ENCODE assay signal across 14 cellular contexts in the genomic region with DNA sequence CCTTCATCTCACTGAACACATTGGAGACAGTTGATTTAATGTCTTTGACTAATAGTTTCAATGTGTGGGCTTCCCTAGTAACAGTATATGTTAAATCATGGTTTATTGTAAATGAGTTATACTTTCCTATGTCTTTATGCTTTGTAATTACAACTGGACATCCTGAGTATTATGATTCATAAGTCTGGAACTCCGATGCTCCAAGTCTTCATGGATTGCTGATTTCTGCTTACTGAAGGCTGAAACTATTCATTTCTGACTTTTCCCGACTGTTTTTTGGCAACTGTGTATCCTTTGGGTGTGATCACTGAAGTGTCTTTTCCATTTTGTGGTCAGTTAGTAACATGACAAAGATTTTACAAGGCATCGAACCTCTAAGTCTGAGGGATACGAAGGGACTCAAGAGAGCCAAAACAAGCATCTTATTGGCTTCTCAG. TPM values are rescaled to one million over a fixed set of nuclear protein-coding genes. Genes with fewer than 3 reads are reported as not detected.
DNase-seq lines count a peak whose midpoint lies in the region; ATAC-seq and TF ChIP-seq lines count a peak whose summit lies in the region.
"Had no signal": no experiment of that assay in that cellular context is flagged by ENCODE, and none has a peak within 500 bp of the region (broad histone marks: within the 10 kb centered on the region; RNA-seq: fewer than 3 reads in every experiment).

No MANE protein-coding gene starts in this region.

- no peaks in the 10 kb centered on the region for H3K9me2 ChIP-seq in hepatocyte (replicated peaks; ENCODE audit: insufficient read depth)

- no peak for TF ChIP-seq CTCF in epithelial cell of proximal tubule (conservative IDR thresholded peaks at IDR 0.05; ENCODE audit: low read depth, low read length)
- TF ChIP-seq CTCF in hepatocyte (IDR thresholded peaks at IDR 0.05; ENCODE audit: poor library complexity): no peak

- ATAC-seq in sciatic nerve: peak; percentile 95
- ATAC-seq in GM21423 (IDR thresholded peaks at IDR 0.05; ENCODE audit: unreplicated experiment): no peak
- ATAC-seq: left colon had no signal

- H3K79me2 ChIP-seq in hepatocyte: no peaks in the 10 kb centered on the region

- H3K4me2 ChIP-seq in hepatocyte: no peak overlapping the region

- 52% methylated on average over 4 of the region's 4 CpGs for WGBS in hepatocyte (ENCODE audit: low lambda C conversion rate, missing lambda C conversion rate)

- intact Hi-C loops in sciatic nerve (cut with DNase I): no loop called here

- H3K4me3 ChIP-seq in epithelial cell of proximal tubule (ENCODE audit: low read depth, low read length): no peak overlapping the region
- no peak overlapping the region for H3K4me3 ChIP-seq in effector memory CD4-positive, alpha-beta T cell (ENCODE audit: insufficient read depth, low read depth, low read length, poor library complexity, severe bottlenecking)
- no peak overlapping the region for H3K4me3 ChIP-seq in hepatocyte
- H3K4me3 ChIP-seq: psoas muscle had no signal

- H3K4me1 ChIP-seq in effector memory CD4-positive, alpha-beta T cell (ENCODE audit: control insufficient read depth, insufficient read depth, low read length, poor library complexity, severe bottlenecking): no peaks in the 10 kb centered on the region
- H3K4me1 ChIP-seq in hepatocyte (ENCODE audit: insufficient read depth): no peaks in the 10 kb centered on the region
- H3K4me1 ChIP-seq: psoas muscle had no signal

- no peaks in the 10 kb centered on the region for H3K9me3 ChIP-seq in effector memory CD4-positive, alpha-beta T cell (ENCODE audit: control insufficient read depth, low read length)
- no peaks in the 10 kb centered on the region for H3K9me3 ChIP-seq in hepatocyte (ENCODE audit: low read depth)
- H3K9me3 ChIP-seq: psoas muscle had no signal

- no peak overlapping the region for H2AFZ ChIP-seq in hepatocyte

- DNase-seq in GM04504 (ENCODE audit: low read depth) (peak; percentile 96), RKO (ENCODE audit: low spot score) (peak; percentile 87), epithelial cell of proximal tubule (ENCODE audit: low read depth) (peak; percentile 93), sciatic nerve (ENCODE audit: low spot score) (no peak), GOT3 (lab: John Stamatoyannopoulos, UW) (no peak), hepatocyte (ENCODE audit: low spot score) (no peak)
- DNase-seq in effector memory CD4-positive, alpha-beta T cell: no peak
- DNase-seq: activated CD4-positive, CD25-positive, alpha-beta regulatory T cell treated with anti-CD3 and anti-CD28 coated beads, Interleukin-2, amount 50 U/mL, for 72 hours; activated gamma-delta T cell; left colon; NCI-H2029 treated with DMSO at 0.1 percent for 48 hours; psoas muscle; SHP77 had no signal

- H3K27ac ChIP-seq in effector memory CD4-positive, alpha-beta T cell (ENCODE audit: insufficient read depth, low read length, poor library complexity, severe bottlenecking): no peak overlapping the region
- H3K27ac ChIP-seq in hepatocyte: no peak overlapping the region
- H3K27ac ChIP-seq: psoas muscle had no signal

- H3K36me3 ChIP-seq in effector memory CD4-positive, alpha-beta T cell (ENCODE audit: control insufficient read depth, insufficient read depth, low read length): no peaks in the 10 kb centered on the region
- no peaks in the 10 kb centered on the region for H3K36me3 ChIP-seq in hepatocyte (replicated peaks; ENCODE audit: insufficient read depth, low read depth)

- no peaks in the 10 kb centered on the region for H4K20me1 ChIP-seq in hepatocyte (ENCODE audit: insufficient read depth, poor library complexity, severe bottlenecking)

- H3K27me3 ChIP-seq in effector memory CD4-positive, alpha-beta T cell (replicated peaks; ENCODE audit: control insufficient read depth, insufficient read depth, low read length, poor library complexity, severe bottlenecking): no peaks in the 10 kb centered on the region
- H3K27me3 ChIP-seq in hepatocyte: peaks cover 4% of the 10 kb centered on the region

RNA-seq across cellular contexts. Expression of a gene that starts 20.0 kb away (rescaled TPM):
- total RNA-seq in epithelial cell of proximal tubule: 6.8 and 9.7 TPM in 2 replicates
- total RNA-seq in sciatic nerve: not detected
- not detected in 2 replicates for total RNA-seq in hepatocyte
- not detected in 2 replicates for polyA plus RNA-seq in hepatocyte
- total RNA-seq: psoas muscle had no signal
- polyA plus RNA-seq: psoas muscle had no signal

RNA-seq across cellular contexts. Expression of a gene that starts 59.0 kb away (rescaled TPM):
- total RNA-seq in epithelial cell of proximal tubule: not detected in 2 replicates
- total RNA-seq in sciatic nerve: 9.8 TPM
- 1.5 and 4.0 TPM in 2 replicates for total RNA-seq in hepatocyte
- polyA plus RNA-seq in hepatocyte: 3.9 and 4.8 TPM in 2 replicates

Comparison
In these comparisons a context has a peak if more than half of its experiments do, and no peak if none do; other contexts are left out.
1. DNase-seq: peak in GM04504 (single experiment), RKO (single experiment) and epithelial cell of proximal tubule (single experiment); none in sciatic nerve (single experiment), effector memory CD4-positive, alpha-beta T cell (0 of 3), GOT3 (single experiment) and hepatocyte (single experiment).